Comparison of ENCODE assay signal across 1 cellular context in genomic region chr2:177312562-177312961, GRCh38.
TF ChIP-seq lines count a peak whose summit lies in the region.

No MANE protein-coding gene starts in this region.

TF ChIP-seq in IMR-90, 13 proteins besides CTCF, POLR2A, EP300 and RAD21 (continued from another document):
- TF ChIP-seq, protein P1, sequence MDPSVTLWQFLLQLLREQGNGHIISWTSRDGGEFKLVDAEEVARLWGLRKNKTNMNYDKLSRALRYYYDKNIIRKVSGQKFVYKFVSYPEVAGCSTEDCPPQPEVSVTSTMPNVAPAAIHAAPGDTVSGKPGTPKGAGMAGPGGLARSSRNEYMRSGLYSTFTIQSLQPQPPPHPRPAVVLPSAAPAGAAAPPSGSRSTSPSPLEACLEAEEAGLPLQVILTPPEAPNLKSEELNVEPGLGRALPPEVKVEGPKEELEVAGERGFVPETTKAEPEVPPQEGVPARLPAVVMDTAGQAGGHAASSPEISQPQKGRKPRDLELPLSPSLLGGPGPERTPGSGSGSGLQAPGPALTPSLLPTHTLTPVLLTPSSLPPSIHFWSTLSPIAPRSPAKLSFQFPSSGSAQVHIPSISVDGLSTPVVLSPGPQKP (IDR thresholded peaks at IDR 0.05; ENCODE audit: borderline replicate concordance, low read depth, low read length), result no peak
